8 cellular contexts compared by ENCODE assay signal in the genomic region with DNA sequence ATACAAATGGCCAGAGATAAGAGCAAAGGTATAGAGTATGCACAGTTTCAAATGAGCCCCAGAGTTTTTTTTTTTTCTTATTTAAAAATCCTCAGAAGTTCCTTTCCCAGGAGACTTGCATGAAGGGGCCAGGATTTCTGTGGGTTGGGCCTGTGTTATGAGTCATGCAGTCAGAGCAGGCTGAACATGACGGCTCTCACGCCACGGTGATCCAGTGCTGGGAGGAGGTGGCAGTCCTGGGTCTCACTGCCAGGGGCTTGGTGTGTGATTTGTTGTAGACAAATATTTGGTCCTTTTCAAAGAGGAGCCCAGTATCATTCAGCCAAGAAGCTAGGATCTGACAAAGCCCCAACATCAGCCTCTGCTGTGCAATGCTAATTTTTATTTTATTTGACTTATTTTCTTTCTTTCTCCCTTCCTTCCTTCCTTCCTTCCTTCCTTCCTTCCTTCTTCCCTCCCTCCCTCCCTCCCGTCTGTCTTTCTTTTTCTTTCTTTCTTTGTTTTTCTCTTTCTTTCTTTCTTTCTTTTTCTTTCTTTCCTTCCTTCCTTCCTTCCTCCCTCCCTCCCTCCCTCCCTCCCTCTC. TPM values are rescaled to one million over a fixed set of nuclear protein-coding genes. Genes with fewer than 3 reads are reported as not detected.
DNase-seq lines count a peak whose midpoint lies in the region; ATAC-seq and TF ChIP-seq lines count a peak whose summit lies in the region.

No MANE protein-coding gene starts in this region.

- TF ChIP-seq CTCF in Panc1 (IDR thresholded peaks at IDR 0.05) (no peak), foreskin fibroblast (IDR thresholded peaks at IDR 0.05; ENCODE audit: low read depth, low read length) (no peak), GM13976 (IDR thresholded peaks at IDR 0.05; ENCODE audit: borderline replicate concordance, control extremely low read depth, extremely low read depth, insufficient read depth, missing control alignments) (no peak)

- H3K4me1 ChIP-seq in Panc1 (ENCODE audit: control insufficient read depth, insufficient read depth, low read length): no peaks in the 10 kb centered on the region

- no peak overlapping the region; a peak in 1 of 4 replicates for H3K4me3 ChIP-seq in Panc1 (ENCODE audit: low read depth in 2 of 2, low read length in 2 of 2)
- H3K4me3 ChIP-seq in foreskin fibroblast (ENCODE audit: low read depth in 1 of 2, low read length in 2 of 2): no peak overlapping the region
- H3K4me3 ChIP-seq in skeletal muscle cell (ENCODE audit: low read depth, low read length): no peak overlapping the region

- CTCF ChIA-PET in Panc1 (lab: Charles Lee): no interaction called here

- intact Hi-C loops in Panc1 (cut with micrococcal nuclease; ENCODE audit: unreplicated experiment): no loop called here

- POLR2A ChIA-PET in Panc1 (lab: Charles Lee): no interaction called here

- no peaks in the 10 kb centered on the region for H3K9me3 ChIP-seq in Panc1 (ENCODE audit: control insufficient read depth, insufficient read depth, low read depth, low read length)

- in situ Hi-C loops in Panc1 (cut with HindIII; ENCODE audit: low pct_unique_long_range_greater_than_20kb, low sequenced_read_pairs) (no loop called here), GM13976 (cut with MboI; ENCODE audit: low sequenced_read_pairs, unreplicated experiment) (no loop called here)

- ATAC-seq in GM19351 (IDR thresholded peaks at IDR 0.05; ENCODE audit: unreplicated experiment) (peak; percentile 52), Panc1 (peak; percentile 87; the same call in 1 of the 2 replicates), HG03025 (IDR thresholded peaks at IDR 0.05; ENCODE audit: low FRiP score, unreplicated experiment) (no peak), HG02763 (IDR thresholded peaks at IDR 0.05; ENCODE audit: unreplicated experiment) (no peak)

- H3K27me3 ChIP-seq in Panc1 (ENCODE audit: control insufficient read depth, insufficient read depth, low read length): no peaks in the 10 kb centered on the region

- DNase-seq in Panc1 (ENCODE audit: low read depth, low spot score): peak; percentile 30
- DNase-seq in foreskin fibroblast: peak; percentile 94 to 96
- peak; percentile 99 for DNase-seq in skeletal muscle cell (ENCODE audit: low read depth)
- DNase-seq in NCI-H2107 (lab: John Stamatoyannopoulos, UW): no peak
- no peak for DNase-seq in GM13976 (ENCODE audit: low spot score)

- H3K36me3 ChIP-seq in Panc1 (ENCODE audit: control insufficient read depth, insufficient read depth, low read length): no peaks in the 10 kb centered on the region

- no TSS peak for BruUV-seq in Panc1 (replicated peaks; lab: Mats Ljungman, UMichigan)

- H3K27ac ChIP-seq in Panc1 (ENCODE audit: low read length): no peak overlapping the region

RNA-seq across cellular contexts. Expression of a gene that starts 10.4 kb away (rescaled TPM):
- 0.21 TPM for total RNA-seq in Panc1 (2021; ENCODE audit: unreplicated experiment)
- 0.19 TPM for polyA plus RNA-seq in Panc1 (2012; ENCODE audit: insufficient read length)

Comparison
In these comparisons a context has a peak if more than half of its experiments do, and no peak if none do; other contexts are left out.
1. ATAC-seq: peak in GM19351 (single experiment) and Panc1 (single experiment); none in HG03025 (single experiment) and HG02763 (single experiment).
2. DNase-seq: peak in Panc1 (single experiment), foreskin fibroblast (2 of 2) and skeletal muscle cell (single experiment); none in NCI-H2107 (single experiment) and GM13976 (single experiment).